Comparison of ENCODE assay signal across 18 cellular contexts in the genomic region with DNA sequence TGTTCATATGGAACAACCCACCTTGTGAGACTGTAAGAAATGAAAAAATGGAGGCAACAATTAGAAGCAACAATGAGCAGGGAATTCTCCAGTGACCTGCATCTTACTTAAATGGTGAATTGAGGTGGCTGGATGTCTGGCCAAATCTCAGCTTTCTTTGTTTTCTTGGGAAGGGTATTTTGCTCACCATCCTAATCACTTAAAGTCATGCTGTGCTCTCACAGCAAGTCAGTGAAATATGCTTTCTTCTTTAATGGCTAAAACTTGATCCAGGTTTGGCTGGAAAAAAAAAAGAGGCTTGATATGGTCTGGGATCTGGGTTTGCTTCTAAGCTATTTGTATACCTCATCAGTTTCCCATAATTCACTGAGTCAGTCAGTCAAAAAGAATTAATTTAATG.
"Had no signal": no experiment of that assay in that cellular context is flagged by ENCODE, and none has a peak within 500 bp of the region (broad histone marks: within the 10 kb centered on the region; RNA-seq: fewer than 3 reads in every experiment).

No MANE protein-coding gene starts in this region.

- H3K4me3 ChIP-seq: cardiac muscle cell had no signal

- H3K36me3 Mint-ChIP-seq: activated CD4-positive, alpha-beta memory T cell treated with anti-CD3 and anti-CD28 coated beads for 36 hours; activated naive CD4-positive, alpha-beta T cell treated with anti-CD3 and anti-CD28 coated beads, Interleukin-2, amount 10 ng/mL, durations not matched to agents 7 days and 5 days; activated naive CD8-positive, alpha-beta T cell treated with anti-CD3 and anti-CD28 coated beads for 36 hours had no signal

- H3K27me3 ChIP-seq: brain microvascular endothelial cell, cardiac muscle cell had no signal

- H3K27ac ChIP-seq: brain microvascular endothelial cell, cardiac muscle cell had no signal

- H3K4me1 Mint-ChIP-seq: activated T-helper 17 cell treated with anti-CD3 and anti-CD28 coated beads, Interleukin-2, amount 50 U/mL, for 72 hours had no signal

- DNase-seq: activated CD4-positive, alpha-beta memory T cell treated with anti-CD3 and anti-CD28 coated beads for 36 hours; activated CD4-positive, alpha-beta T cell treated with anti-CD3 and anti-CD28 coated beads, Interleukin-2, amount 10 ng/mL, durations not matched to agents 7 days and 5 days; activated CD8-positive, alpha-beta memory T cell treated with anti-CD3 and anti-CD28 coated beads for 24 hours; activated gamma-delta T cell; activated naive CD4-positive, alpha-beta T cell treated with anti-CD3 and anti-CD28 coated beads, Interleukin-2, amount 10 ng/mL, durations not matched to agents 7 days and 5 days; activated naive CD8-positive, alpha-beta T cell treated with anti-CD3 and anti-CD28 coated beads for 36 hours; activated T-cell treated with anti-CD3 and anti-CD28 coated beads, Interleukin-2, amount 50 U/mL, for 48 hours; brain microvascular endothelial cell; Kasumi-1; NCI-H1105 treated with DMSO at 0.1 percent for 48 hours; NCI-H146; NCI-H1930; NCI-H510A treated with DMSO at 0.1 percent for 48 hours; PC-3; SHP77 had no signal

- H3K36me3 ChIP-seq: brain microvascular endothelial cell, cardiac muscle cell had no signal

- H3K9me3 Mint-ChIP-seq: activated CD4-positive, alpha-beta memory T cell treated with anti-CD3 and anti-CD28 coated beads for 36 hours; activated CD4-positive, alpha-beta T cell treated with anti-CD3 and anti-CD28 coated beads, Interleukin-2, amount 10 ng/mL, durations not matched to agents 7 days and 5 days; activated naive CD4-positive, alpha-beta T cell treated with anti-CD3 and anti-CD28 coated beads, Interleukin-2, amount 10 ng/mL, durations not matched to agents 7 days and 5 days; activated naive CD8-positive, alpha-beta T cell treated with anti-CD3 and anti-CD28 coated beads for 36 hours; T-helper 1 cell treated with Interleukin-12 subunit alpha and Interleukin-12 subunit beta and Interleukin-4 antibody, amounts not matched to agents 30 μg/mL and 1 μg/mL, for 36 hours had no signal

- ATAC-seq: activated T-helper 17 cell treated with anti-CD3 and anti-CD28 coated beads, Interleukin-2, amount 50 U/mL, for 72 hours; PC-3 had no signal

- H3K4me3 Mint-ChIP-seq: activated CD4-positive, alpha-beta memory T cell treated with anti-CD3 and anti-CD28 coated beads for 36 hours; activated CD4-positive, alpha-beta T cell treated with anti-CD3 and anti-CD28 coated beads, Interleukin-2, amount 10 ng/mL, durations not matched to agents 7 days and 5 days; activated naive CD4-positive, alpha-beta T cell treated with anti-CD3 and anti-CD28 coated beads, Interleukin-2, amount 10 ng/mL, durations not matched to agents 7 days and 5 days; activated naive CD8-positive, alpha-beta T cell treated with anti-CD3 and anti-CD28 coated beads for 36 hours; activated T-helper 17 cell treated with anti-CD3 and anti-CD28 coated beads, Interleukin-2, amount 50 U/mL, for 72 hours; T-helper 1 cell treated with Interleukin-12 subunit alpha and Interleukin-12 subunit beta and Interleukin-4 antibody, amounts not matched to agents 30 μg/mL and 1 μg/mL, for 36 hours had no signal

- H3K27ac Mint-ChIP-seq: activated CD4-positive, alpha-beta memory T cell treated with anti-CD3 and anti-CD28 coated beads for 36 hours; activated CD4-positive, alpha-beta T cell treated with anti-CD3 and anti-CD28 coated beads, Interleukin-2, amount 10 ng/mL, durations not matched to agents 7 days and 5 days; activated naive CD4-positive, alpha-beta T cell treated with anti-CD3 and anti-CD28 coated beads, Interleukin-2, amount 10 ng/mL, durations not matched to agents 7 days and 5 days; activated naive CD8-positive, alpha-beta T cell treated with anti-CD3 and anti-CD28 coated beads for 36 hours; activated T-helper 17 cell treated with anti-CD3 and anti-CD28 coated beads, Interleukin-2, amount 50 U/mL, for 72 hours; T-helper 1 cell treated with Interleukin-12 subunit alpha and Interleukin-12 subunit beta and Interleukin-4 antibody, amounts not matched to agents 30 μg/mL and 1 μg/mL, for 36 hours had no signal
